Comparison of ENCODE assay signal across 1 cellular context in genomic region chr15:84656972-84657371, GRCh38.
TF ChIP-seq lines count a peak whose summit lies in the region.

No MANE protein-coding gene starts in this region.

TF ChIP-seq in IMR-90, 13 proteins besides CTCF, POLR2A, EP300 and RAD21:
- TF ChIP-seq FOS (IDR thresholded peaks at IDR 0.05; ENCODE audit: low read depth, low read length) = no peak
- no peak for TF ChIP-seq MAFK (IDR thresholded peaks at IDR 0.05; ENCODE audit: low read depth, low read length)
- TF ChIP-seq CEBPB (IDR thresholded peaks at IDR 0.05; ENCODE audit: low read depth, low read length) = no peak
- no peak for TF ChIP-seq BHLHE40 (IDR thresholded peaks at IDR 0.05; ENCODE audit: low read depth, low read length)
- TF ChIP-seq ELK1 (IDR thresholded peaks at IDR 0.05; ENCODE audit: borderline replicate concordance, low read depth, low read length) = no peak
- TF ChIP-seq USF2 (IDR thresholded peaks at IDR 0.05; ENCODE audit: low read depth, low read length) = no peak
- TF ChIP-seq MAZ (IDR thresholded peaks at IDR 0.05; ENCODE audit: borderline replicate concordance, low read depth, low read length) = no peak
- no peak for TF ChIP-seq RCOR1 (IDR thresholded peaks at IDR 0.05; ENCODE audit: insufficient replicate concordance, low read length)
- no peak for TF ChIP-seq RFX5 (IDR thresholded peaks at IDR 0.05; ENCODE audit: low read depth, low read length)
- no peak for TF ChIP-seq CHD1 (IDR thresholded peaks at IDR 0.05; ENCODE audit: low read depth, low read length)
- TF ChIP-seq SMC3 (IDR thresholded peaks at IDR 0.05; ENCODE audit: low read depth, low read length) = no peak
- no peak for TF ChIP-seq MXI1 (IDR thresholded peaks at IDR 0.05; ENCODE audit: borderline replicate concordance, low read depth, low read length)
- no peak for TF ChIP-seq NFE2L2 (IDR thresholded peaks at IDR 0.05; ENCODE audit: low read depth, low read length)
